Comparison of ENCODE assay signal across 13 cellular contexts in the genomic region with DNA sequence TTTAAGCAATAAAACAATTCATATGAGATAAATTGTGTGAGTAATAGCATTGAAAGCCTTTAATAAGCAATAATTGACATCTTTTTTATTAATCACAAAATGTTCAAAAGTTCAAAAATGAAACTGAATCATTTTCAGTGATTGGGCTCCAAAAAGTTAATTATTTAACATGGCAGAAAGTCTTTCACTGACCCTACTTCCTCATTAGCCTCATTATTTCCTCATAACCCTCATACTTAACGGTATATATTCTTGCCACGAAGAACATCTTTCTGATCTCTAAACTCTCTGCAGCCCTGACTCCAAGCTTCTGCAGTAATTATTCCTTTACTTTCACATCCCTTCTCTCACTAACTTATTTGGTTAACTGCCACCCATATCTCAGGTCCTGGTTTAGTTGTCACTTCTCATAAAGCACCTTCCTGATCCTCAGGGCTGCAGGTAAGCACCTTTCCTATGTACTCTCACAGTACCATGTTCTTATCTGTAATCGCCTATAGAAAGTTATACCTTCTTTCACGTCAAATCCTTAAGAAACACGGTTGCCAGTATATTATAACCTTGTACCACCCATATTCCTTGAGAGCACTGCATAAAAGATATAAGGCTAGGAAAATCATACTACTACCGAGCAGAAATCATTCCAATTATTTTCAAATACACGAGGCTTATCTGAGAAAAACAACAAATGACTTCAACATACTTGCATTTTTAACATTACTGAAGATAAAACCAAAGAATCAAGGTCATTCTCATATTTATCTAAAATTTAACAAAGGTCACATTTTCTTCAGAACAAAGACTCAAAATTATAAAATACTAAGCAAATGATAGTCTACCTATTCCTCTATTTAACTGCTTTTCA.
DNase-seq lines count a peak whose midpoint lies in the region; ATAC-seq, FAIRE-seq and TF ChIP-seq lines count a peak whose summit lies in the region.
"Had no signal": no experiment of that assay in that cellular context is flagged by ENCODE, and none has a peak within 500 bp of the region (broad histone marks: within the 10 kb centered on the region; RNA-seq: fewer than 3 reads in every experiment).

No MANE protein-coding gene starts in this region.

- H3K27me3 ChIP-seq in small intestine (ENCODE audit: control insufficient read depth in 2 of 2, insufficient read depth in 2 of 2, low read length in 2 of 2): no peaks in the 10 kb centered on the region
- no peaks in the 10 kb centered on the region for H3K27me3 ChIP-seq in esophagus squamous epithelium
- H3K27me3 ChIP-seq in H7 (ENCODE audit: control insufficient read depth, insufficient read depth, low read length): no peaks in the 10 kb centered on the region

- H3K4me3 ChIP-seq in small intestine (ENCODE audit: low read depth in 1 of 2, low read length in 2 of 2): no peak overlapping the region
- H3K4me3 ChIP-seq in esophagus squamous epithelium: no peak overlapping the region
- no peak overlapping the region for H3K4me3 ChIP-seq in H7 (ENCODE audit: insufficient read depth, low read depth, low read length)
- H3K4me3 ChIP-seq: lung had no signal

- H3K9me3 ChIP-seq in small intestine (ENCODE audit: control insufficient read depth, low read depth) (no peaks in the 10 kb centered on the region), esophagus squamous epithelium (no peaks in the 10 kb centered on the region)

- H3K36me3 ChIP-seq in small intestine (ENCODE audit: control insufficient read depth in 2 of 2, insufficient read depth in 2 of 2, low read length in 2 of 2) (no peaks in the 10 kb centered on the region), esophagus squamous epithelium (no peaks in the 10 kb centered on the region), H7 (replicated peaks; ENCODE audit: control insufficient read depth, insufficient read depth, low read length) (no peaks in the 10 kb centered on the region)

- DNase-seq in SKM-1 (lab: John Stamatoyannopoulos, UW; ENCODE audit: unreplicated experiment) (peak; percentile 23), small intestine (peak; percentile 66), esophagus squamous epithelium (lab: John Stamatoyannopoulos, UW) (no peak), H7 (no peak), OCI-M2 (lab: John Stamatoyannopoulos, UW; ENCODE audit: unreplicated experiment) (no peak)
- DNase-seq: COR-L47; endodermal cell; RPMI8226; stimulated activated naive CD4-positive, alpha-beta T cell had no signal

- no peak for TF ChIP-seq CTCF in esophagus squamous epithelium (IDR thresholded peaks at IDR 0.05)

- TF ChIP-seq POLR2A in esophagus squamous epithelium (IDR thresholded peaks at IDR 0.05): no peak

- H3K27ac ChIP-seq in small intestine (ENCODE audit: low read depth in 1 of 2, low read length in 1 of 2): no peak overlapping the region
- no peak overlapping the region for H3K27ac ChIP-seq in esophagus squamous epithelium

- H3K4me1 ChIP-seq in small intestine (ENCODE audit: control insufficient read depth in 2 of 2, insufficient read depth in 1 of 2, low read depth in 1 of 2, low read length in 1 of 2) (peaks cover 0 to 4% of the 10 kb centered on the region in 2 donors), esophagus squamous epithelium (peaks cover 0 to 13% (median 4%) of the 10 kb centered on the region in 3 donors)

- FAIRE-seq in small intestine (lab: Jason Lieb, UNC): peak; percentile 84
- FAIRE-seq: TTC549 had no signal

- 14 to 51% (median 30%) methylated on average over 7 of the region's 7 CpGs for WGBS in small intestine, 3 donors
- 85 to 86% methylated on average over 7 of the region's 7 CpGs for WGBS in esophagus squamous epithelium, 2 donors

- intact Hi-C loops in esophagus squamous epithelium (cut with DNase I): no loop called here

- peak; percentile 68 for ATAC-seq in GM19397 (IDR thresholded peaks at IDR 0.05; ENCODE audit: unreplicated experiment)
- ATAC-seq in HG02981 (IDR thresholded peaks at IDR 0.05; ENCODE audit: unreplicated experiment): peak; percentile 81

Comparison
In these comparisons a context has a peak if more than half of its experiments do, and no peak if none do; other contexts are left out.
1. DNase-seq: peak in SKM-1 (single experiment) and small intestine (single experiment); none in esophagus squamous epithelium (single experiment), H7 (single experiment) and OCI-M2 (single experiment).